8 cellular contexts compared by ENCODE assay signal in the genomic region with DNA sequence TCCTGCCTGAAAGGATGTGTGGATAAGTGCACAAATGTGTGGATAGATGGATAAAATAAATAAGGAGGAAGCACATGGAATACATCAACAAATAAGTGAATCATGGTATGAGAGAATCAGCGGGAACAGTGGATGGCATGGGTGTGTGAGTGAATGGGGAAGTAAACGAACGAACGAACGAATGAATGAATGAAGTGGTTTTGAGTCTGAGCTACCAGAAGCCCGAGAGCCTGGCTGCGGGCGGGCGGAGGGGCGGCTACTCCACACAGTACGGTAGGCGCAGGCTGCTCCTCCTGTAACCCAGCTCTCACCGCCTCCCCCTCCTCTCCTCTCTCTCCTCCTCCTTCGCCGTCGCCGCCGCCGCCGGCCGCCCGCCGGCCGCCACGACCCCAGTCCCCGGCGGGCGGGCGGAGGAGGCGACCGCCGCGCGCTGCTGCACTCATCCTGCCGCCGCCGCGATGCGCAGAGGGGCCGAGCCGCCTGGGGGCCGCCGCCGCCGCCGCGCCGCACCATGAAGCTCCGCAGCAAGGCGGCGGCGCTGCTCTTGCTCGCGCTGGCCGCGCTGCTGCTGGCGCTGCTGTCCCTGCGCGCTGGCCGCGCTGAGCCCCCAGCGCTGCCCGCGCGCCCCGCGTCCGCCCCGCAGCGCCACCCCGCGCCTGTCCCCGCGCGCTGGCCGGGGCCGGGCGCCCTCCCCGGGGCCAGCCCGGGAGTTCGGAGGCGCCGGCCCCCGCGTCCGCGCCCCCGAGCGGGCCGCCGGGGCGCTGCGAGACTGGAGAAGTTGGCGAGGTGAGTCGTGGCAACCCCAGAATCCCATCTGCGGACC. TPM values are rescaled to one million over a fixed set of nuclear protein-coding genes. Genes with fewer than 3 reads are reported as not detected.
DNase-seq lines count a peak whose midpoint lies in the region; ATAC-seq, FAIRE-seq and TF ChIP-seq lines count a peak whose summit lies in the region.

A gene with protein sequence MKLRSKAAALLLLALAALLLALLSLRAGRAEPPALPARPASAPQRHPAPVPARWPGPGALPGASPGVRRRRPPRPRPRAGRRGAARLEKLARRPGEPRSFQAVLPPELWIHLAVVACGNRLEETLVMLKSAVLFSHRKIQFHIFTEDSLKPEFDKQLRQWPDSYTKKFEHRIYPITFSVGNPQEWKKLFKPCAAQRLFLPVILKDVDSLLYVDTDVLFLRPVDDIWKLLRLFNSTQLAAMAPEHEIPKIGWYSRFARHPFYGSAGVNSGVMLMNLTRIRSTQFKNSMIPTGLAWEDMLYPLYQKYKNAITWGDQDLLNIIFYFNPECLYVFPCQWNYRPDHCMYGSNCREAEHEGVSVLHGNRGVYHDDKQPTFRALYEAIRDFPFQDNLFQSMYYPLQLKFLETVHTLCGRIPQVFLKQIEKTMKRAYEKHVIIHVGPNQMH (plus strand): TSS at position 324 of the 823 bp plus-strand sequence. CDS start 188 bp downstream, at position 512.

- ATAC-seq in GM19463 (IDR thresholded peaks at IDR 0.05; ENCODE audit: unreplicated experiment) (peak; percentile 64), HG02571 (IDR thresholded peaks at IDR 0.05; ENCODE audit: unreplicated experiment) (no peak)
- ATAC-seq in central memory CD8-positive, alpha-beta T cell (replicated peaks; ENCODE audit: extremely low read depth, poor library complexity, severe bottlenecking): peak; percentile 69

- H3K27ac Mint-ChIP-seq in central memory CD8-positive, alpha-beta T cell (ENCODE audit: low read depth): no peak within 1 kb of the TSS

- peaks cover 0 to 10% (median 0%) of the 10 kb centered on the region in 11 experiments; a peak in 5 of 22 replicates for H4K20me1 ChIP-seq in BLaER1 treated with 17β-estradiol and CSF1 and Interleukin-3, amounts not matched to agents 10 nM and 100 nM
- no peaks in the 10 kb centered on the region for H4K20me1 ChIP-seq in Loucy (ENCODE audit: insufficient read depth, low read length, poor library complexity, severe bottlenecking)

- peaks cover 86% of the 10 kb centered on the region for H3K27me3 Mint-ChIP-seq in central memory CD8-positive, alpha-beta T cell

- DNase-seq in SW480 (ENCODE audit: low spot score) (peak; percentile 79), islet precursor cell (peak; percentile 92), small intestine (no peak)
- no peak for DNase-seq in central memory CD8-positive, alpha-beta T cell (ENCODE audit: low spot score in 2 of 2)

- H3K9ac ChIP-seq in BLaER1 treated with 17β-estradiol and CSF1 and Interleukin-3, amounts not matched to agents 10 nM and 100 nM: peak within 1 kb of the TSS; percentile 36 to 73 (median 65); a peak in 21 of 22 replicates
- peak within 1 kb of the TSS; percentile 56 for H3K9ac ChIP-seq in Loucy (ENCODE audit: low read depth, low read length, poor library complexity, severe bottlenecking)

- no peaks in the 10 kb centered on the region for H3K36me3 Mint-ChIP-seq in central memory CD8-positive, alpha-beta T cell (ENCODE audit: insufficient read depth)

- H3K4me2 ChIP-seq in BLaER1 treated with 17β-estradiol and CSF1 and Interleukin-3, amounts not matched to agents 10 nM and 100 nM: peak within 1 kb of the TSS; percentile 85 to 96 (median 91)
- peak within 1 kb of the TSS; percentile 94 for H3K4me2 ChIP-seq in Loucy (ENCODE audit: low read depth, low read length, poor library complexity, severe bottlenecking)

- H3K9me3 ChIP-seq in BLaER1 treated with 17β-estradiol and CSF1 and Interleukin-3, amounts not matched to agents 10 nM and 100 nM (replicated peaks in 1 of 11): peaks cover 7 to 11% (median 8%) of the 10 kb centered on the region in 11 experiments; a peak in 21 of 22 replicates
- H3K9me3 ChIP-seq in Loucy (ENCODE audit: insufficient read depth, low read depth, low read length) (no peaks in the 10 kb centered on the region), small intestine (ENCODE audit: control insufficient read depth, low read depth) (no peaks in the 10 kb centered on the region)

- peak within 1 kb of the TSS; percentile 98 for H2AFZ ChIP-seq in Loucy (ENCODE audit: low read length)

- TF ChIP-seq CTCF in Loucy (conservative IDR thresholded peaks at IDR 0.05; ENCODE audit: low read length): no peak

- no peak within 1 kb of the TSS; a peak in 1 of 22 replicates for H3K27ac ChIP-seq in BLaER1 treated with 17β-estradiol and CSF1 and Interleukin-3, amounts not matched to agents 10 nM and 100 nM
- H3K27ac ChIP-seq in small intestine (ENCODE audit: low read depth in 1 of 2, low read length in 1 of 2): peak within 1 kb of the TSS in 1 of 2 donors; percentile 32

- WGBS in small intestine, 3 donors: 0 to 1% (median 0%) methylated on average over 51 to 96 of the region's 96 CpGs

- FAIRE-seq in small intestine (lab: Jason Lieb, UNC): no peak

- peak within 1 kb of the TSS; percentile 60 to 78 (median 66) for H3K4me3 ChIP-seq in BLaER1 treated with 17β-estradiol and CSF1 and Interleukin-3, amounts not matched to agents 10 nM and 100 nM
- peak within 1 kb of the TSS; percentile 78 for H3K4me3 ChIP-seq in Loucy (ENCODE audit: low read length, poor library complexity, severe bottlenecking)
- peak within 1 kb of the TSS; percentile 24 to 62 for H3K4me3 ChIP-seq in small intestine (ENCODE audit: low read depth in 1 of 2, low read length in 2 of 2)

- no peaks in the 10 kb centered on the region for H3K9me2 ChIP-seq in Loucy (replicated peaks; ENCODE audit: low read depth, low read length)

- no peaks in the 10 kb centered on the region for H3K36me3 ChIP-seq in BLaER1 treated with 17β-estradiol and CSF1 and Interleukin-3, amounts not matched to agents 10 nM and 100 nM
- H3K36me3 ChIP-seq in Loucy (ENCODE audit: insufficient read depth, low read length): no peaks in the 10 kb centered on the region
- H3K36me3 ChIP-seq in small intestine (ENCODE audit: control insufficient read depth in 2 of 2, insufficient read depth in 2 of 2, low read length in 2 of 2): no peaks in the 10 kb centered on the region

- H3K4me3 Mint-ChIP-seq in central memory CD8-positive, alpha-beta T cell: peak within 1 kb of the TSS; percentile 69

- peaks cover 0 to 22% (median 10%) of the 10 kb centered on the region in 10 experiments; a peak in 16 of 20 replicates for H3K4me1 ChIP-seq in BLaER1 treated with 17β-estradiol and CSF1 and Interleukin-3, amounts not matched to agents 10 nM and 100 nM
- H3K4me1 ChIP-seq in Loucy (ENCODE audit: insufficient read depth, low read length, poor library complexity, severe bottlenecking) (peaks cover 52% of the 10 kb centered on the region), small intestine (ENCODE audit: control insufficient read depth in 2 of 2, insufficient read depth in 1 of 2, low read depth in 1 of 2, low read length in 1 of 2) (peaks cover 0 to 2% of the 10 kb centered on the region in 2 donors)

- H3K27me3 ChIP-seq in BLaER1 treated with 17β-estradiol and CSF1 and Interleukin-3, amounts not matched to agents 10 nM and 100 nM: peaks cover 43 to 55% (median 51%) of the 10 kb centered on the region in 11 experiments
- no peaks in the 10 kb centered on the region for H3K27me3 ChIP-seq in Loucy (ENCODE audit: insufficient read depth, low read length, poor library complexity, severe bottlenecking)
- peaks cover 6 to 7% of the 10 kb centered on the region in 2 donors for H3K27me3 ChIP-seq in small intestine (ENCODE audit: control insufficient read depth in 2 of 2, insufficient read depth in 2 of 2, low read length in 2 of 2)

- no peaks in the 10 kb centered on the region for H3K9me3 Mint-ChIP-seq in central memory CD8-positive, alpha-beta T cell

- 0 out of 2 replicates have a peak, but pooled peaks cover 4% of the 10 kb centered on the region for H3F3A ChIP-seq in Loucy (ENCODE audit: low read depth)

- H3K4me1 Mint-ChIP-seq in central memory CD8-positive, alpha-beta T cell: peaks cover 7% of the 10 kb centered on the region

- no peaks in the 10 kb centered on the region for H3K79me2 ChIP-seq in Loucy (ENCODE audit: insufficient read depth, low read length)

RNA-seq across cellular contexts. Expression of the gene that starts here (rescaled TPM):
- polyA plus RNA-seq in small intestine: under 1 TPM in 2 of 3 donors, not detected in 1; 0.48 to 0.54 TPM

Comparison
In these comparisons a context has a peak if more than half of its experiments do, and no peak if none do; other contexts are left out.
1. DNase-seq: peak in SW480 (single experiment) and islet precursor cell (single experiment); none in central memory CD8-positive, alpha-beta T cell (0 of 2) and small intestine (single experiment).
2. Peak in every context shown above with its lines, with median percentiles within 50 percentile points of each other: H3K4me3 ChIP-seq.